In the genomic region with DNA sequence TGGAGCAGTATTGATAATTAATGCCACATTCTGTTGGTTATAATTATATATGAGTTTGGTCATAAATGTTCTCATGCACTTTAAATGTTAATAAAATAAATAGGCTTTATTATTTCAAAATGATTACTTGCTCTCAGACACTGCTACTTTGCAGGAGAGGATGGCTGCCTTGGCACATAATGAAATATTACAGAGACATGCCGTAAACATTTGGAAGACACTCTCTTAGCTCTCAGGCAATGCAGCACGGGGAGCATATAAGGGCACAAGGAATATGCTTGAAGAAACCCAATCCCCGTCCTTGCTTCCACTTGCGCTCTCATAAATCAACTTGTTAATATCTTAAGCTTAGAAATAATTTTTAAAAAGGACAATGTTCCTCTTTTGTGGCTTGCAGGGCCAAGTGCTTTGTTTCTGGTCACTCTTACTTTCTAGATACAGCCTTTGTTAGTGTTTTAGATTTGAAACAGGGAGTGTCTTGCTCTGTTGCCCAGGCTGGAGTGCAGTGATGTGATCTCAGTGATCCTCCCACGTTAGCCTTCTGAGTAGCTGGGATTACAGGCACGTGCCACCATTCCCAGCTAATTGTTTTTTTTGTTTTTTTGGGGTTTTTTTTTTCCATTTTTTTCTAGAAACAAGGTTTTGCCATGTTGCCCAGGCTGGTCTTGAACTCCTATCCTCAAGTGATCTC, we compare ENCODE assay signal across 23 cellular contexts.
"Had no signal": no experiment of that assay in that cellular context is flagged by ENCODE, and none has a peak within 500 bp of the region (broad histone marks: within the 10 kb centered on the region; RNA-seq: fewer than 3 reads in every experiment).

No MANE protein-coding gene starts in this region.

- H3K9me3 Mint-ChIP-seq: memory B cell; stimulated activated memory B cell treated with anti-CD40 and anti-IgM and Interleukin-4, amounts not matched to agents 10 μg/mL and 1 μg/mL and 100 μg/mL, for 72 hours; stimulated activated naive CD8-positive, alpha-beta T cell treated with anti-CD3 and anti-CD28 coated beads, Interleukin-15, Interleukin-2, amounts not matched to agents 100 ng/mL and 50 ng/mL, for 24 hours had no signal

- H3K4me1 Mint-ChIP-seq: immature natural killer cell; memory B cell; naive B cell; stimulated activated memory B cell treated with anti-CD40 and anti-IgM and Interleukin-4, amounts not matched to agents 10 μg/mL and 1 μg/mL and 100 μg/mL, for 72 hours had no signal

- DNase-seq: colonic mucosa; effector CD4-positive, alpha-beta T cell; endodermal cell; erythroblast; immature natural killer cell; left ventricle myocardium inferior; lower lobe of right lung; midbrain; naive B cell; retina; spleen; stimulated activated CD4-positive, alpha-beta T cell treated with anti-CD3 and anti-CD28 coated beads, Interleukin-15, amount 100 ng/mL, for 24 hours; stimulated activated CD4-positive, alpha-beta T cell treated with anti-CD3 and anti-CD28 coated beads, Interleukin-1b, Interleukin-23, amount 100 ng/mL, for 48 hours; stimulated activated CD4-positive, alpha-beta T cell treated with anti-CD3 and anti-CD28 coated beads, Interleukin-4, amount 100 ng/mL, for 24 hours; tibial artery; upper lobe of right lung had no signal

- H3K36me3 ChIP-seq: colonic mucosa, left ventricle myocardium inferior, lower lobe of right lung, prostate gland, spleen, tibial artery, upper lobe of right lung, vagina had no signal

- H3K27me3 ChIP-seq: colonic mucosa, spleen, tibial artery, upper lobe of right lung, vagina had no signal

- H3K4me3 Mint-ChIP-seq: endodermal cell; immature natural killer cell; memory B cell; naive B cell; nephron; stimulated activated memory B cell treated with anti-CD40 and anti-IgM and Interleukin-4, amounts not matched to agents 10 μg/mL and 1 μg/mL and 100 μg/mL, for 72 hours; stimulated activated naive CD8-positive, alpha-beta T cell treated with anti-CD3 and anti-CD28 coated beads, Interleukin-15, Interleukin-2, amounts not matched to agents 100 ng/mL and 50 ng/mL, for 24 hours had no signal

- H3K27ac ChIP-seq: colonic mucosa, left ventricle myocardium inferior, lower lobe of right lung, parathyroid adenoma, prostate gland, spleen, tibial artery, upper lobe of right lung, vagina had no signal

- H3K4me1 ChIP-seq: colonic mucosa, lower lobe of right lung, parathyroid adenoma, prostate gland, spleen, upper lobe of right lung, vagina had no signal

- H3K4me3 ChIP-seq: colonic mucosa, left ventricle myocardium inferior, lower lobe of right lung, prostate gland, spleen, tibial artery, upper lobe of right lung, vagina had no signal

- H3K27ac Mint-ChIP-seq: endodermal cell; immature natural killer cell; memory B cell; naive B cell; stimulated activated memory B cell treated with anti-CD40 and anti-IgM and Interleukin-4, amounts not matched to agents 10 μg/mL and 1 μg/mL and 100 μg/mL, for 72 hours; stimulated activated naive CD8-positive, alpha-beta T cell treated with anti-CD3 and anti-CD28 coated beads, Interleukin-15, Interleukin-2, amounts not matched to agents 100 ng/mL and 50 ng/mL, for 24 hours had no signal

- H3K9me3 ChIP-seq: colonic mucosa, lower lobe of right lung, prostate gland, tibial artery, upper lobe of right lung, vagina had no signal

- H3K9ac ChIP-seq: parathyroid adenoma had no signal

- H3K79me2 ChIP-seq: parathyroid adenoma had no signal

- H3K36me3 Mint-ChIP-seq: immature natural killer cell; memory B cell; naive B cell; stimulated activated memory B cell treated with anti-CD40 and anti-IgM and Interleukin-4, amounts not matched to agents 10 μg/mL and 1 μg/mL and 100 μg/mL, for 72 hours had no signal

- ATAC-seq: lower lobe of right lung; stimulated activated memory B cell treated with anti-CD40 and anti-IgM and Interleukin-4, amounts not matched to agents 10 μg/mL and 1 μg/mL and 100 μg/mL, for 72 hours; upper lobe of right lung had no signal

- H2AFZ ChIP-seq: parathyroid adenoma had no signal

- H3K27me3 Mint-ChIP-seq: memory B cell; naive B cell; stimulated activated memory B cell treated with anti-CD40 and anti-IgM and Interleukin-4, amounts not matched to agents 10 μg/mL and 1 μg/mL and 100 μg/mL, for 72 hours had no signal
